Comparison of ENCODE assay signal across 12 cellular contexts in genomic region chr16:84194470-84195200, GRCh38. TPM values are rescaled to one million over a fixed set of nuclear protein-coding genes. Genes with fewer than 3 reads are reported as not detected.
DNase-seq lines count a peak whose midpoint lies in the region; ATAC-seq and TF ChIP-seq lines count a peak whose summit lies in the region.
"Had no signal": no experiment of that assay in that cellular context is flagged by ENCODE, and none has a peak within 500 bp of the region (broad histone marks: within the 10 kb centered on the region; RNA-seq: fewer than 3 reads in every experiment).

No MANE protein-coding gene starts in this region.

- H3K4me3 Mint-ChIP-seq in activated naive CD8-positive, alpha-beta T cell treated with anti-CD3 and anti-CD28 coated beads for 36 hours, result peak overlapping the region; percentile 73

- no peaks in the 10 kb centered on the region for H3K27me3 ChIP-seq in upper lobe of right lung
- H3K27me3 ChIP-seq: neural progenitor cell had no signal

- no peak for ATAC-seq in upper lobe of right lung

- no peak for TF ChIP-seq CTCF in upper lobe of right lung (IDR thresholded peaks at IDR 0.05)

- H3K9me3 ChIP-seq in upper lobe of right lung, result no peaks in the 10 kb centered on the region

- DNase-seq in stimulated activated naive CD4-positive, alpha-beta T cell (lab: John Stamatoyannopoulos, UW), result peak in 5 of 6 experiments; percentile 5 to 41 (median 32)
- no peak for DNase-seq in stimulated activated naive CD4-positive, alpha-beta T cell treated with Interleukin-2 at 50 U/mL for 16 hours (lab: John Stamatoyannopoulos, UW)
- DNase-seq in NCI-H2107 (lab: John Stamatoyannopoulos, UW), result peak; percentile 34
- DNase-seq in activated naive CD8-positive, alpha-beta T cell treated with anti-CD3 and anti-CD28 coated beads for 36 hours, result peak; percentile 66
- peak; percentile 59 for DNase-seq in upper lobe of right lung
- no peak for DNase-seq in G401 (ENCODE audit: low spot score)
- no peak for DNase-seq in superior temporal gyrus (ENCODE audit: extremely low spot score)
- no peak for DNase-seq in HuH-7.5 (ENCODE audit: low spot score)

- H3K4me1 ChIP-seq in upper lobe of right lung, result no peaks in the 10 kb centered on the region

- H3K36me3 Mint-ChIP-seq in activated naive CD8-positive, alpha-beta T cell treated with anti-CD3 and anti-CD28 coated beads for 36 hours, result no peaks in the 10 kb centered on the region
- H3K36me3 Mint-ChIP-seq: neural progenitor cell had no signal

- H3K27ac Mint-ChIP-seq in activated naive CD8-positive, alpha-beta T cell treated with anti-CD3 and anti-CD28 coated beads for 36 hours, result peak overlapping the region; percentile 80

- no peak overlapping the region for H3K4me3 ChIP-seq in upper lobe of right lung
- H3K4me3 ChIP-seq: neural progenitor cell had no signal

- H3K36me3 ChIP-seq in upper lobe of right lung, result no peaks in the 10 kb centered on the region
- H3K36me3 ChIP-seq: neural progenitor cell had no signal

- no peaks in the 10 kb centered on the region for H3K9me3 Mint-ChIP-seq in activated naive CD8-positive, alpha-beta T cell treated with anti-CD3 and anti-CD28 coated beads for 36 hours
- H3K9me3 Mint-ChIP-seq: neural progenitor cell had no signal

- no peaks in the 10 kb centered on the region for H3K27me3 Mint-ChIP-seq in activated naive CD8-positive, alpha-beta T cell treated with anti-CD3 and anti-CD28 coated beads for 36 hours

- intact Hi-C loops in upper lobe of right lung (cut with DNase I), result no loop called here

- H3K4me1 Mint-ChIP-seq in activated naive CD8-positive, alpha-beta T cell treated with anti-CD3 and anti-CD28 coated beads for 36 hours, result peaks cover 19% of the 10 kb centered on the region

- no peak overlapping the region for H3K27ac ChIP-seq in upper lobe of right lung
- H3K27ac ChIP-seq: KMS-11, neural progenitor cell had no signal

- in situ Hi-C loops in G401 (cut with HindIII; ENCODE audit: low sequenced_read_pairs), result no loop called here

RNA-seq across cellular contexts. Expression of gene ADAD2, which starts 3.7 kb away (rescaled TPM):
- 1 to 10 TPM in 1 of 2 experiments, under 1 TPM in 1; 0.66 to 1.5 TPM for total RNA-seq in activated naive CD8-positive, alpha-beta T cell treated with anti-CD3 and anti-CD28 coated beads for 36 hours
- total RNA-seq in upper lobe of right lung, result 0.52 TPM
- total RNA-seq in G401 (2014; rRNA removed; shearing (Covaris generic)), result not detected in 2 replicates
- total RNA-seq: fibroblast of villous mesenchyme had no signal

RNA-seq across cellular contexts. Expression of gene TAF1C, which starts 7.8 kb away (rescaled TPM):
- total RNA-seq in activated naive CD8-positive, alpha-beta T cell treated with anti-CD3 and anti-CD28 coated beads for 36 hours, result 10 to 100 TPM; 53.8 to 54.3 TPM
- total RNA-seq in upper lobe of right lung, result 80.2 TPM
- total RNA-seq in G401 (2014; rRNA removed; shearing (Covaris generic)), result 22.7 and 41.4 TPM in 2 replicates

RNA-seq across cellular contexts. Expression of gene KCNG4, which starts 45.2 kb away (rescaled TPM):
- total RNA-seq in activated naive CD8-positive, alpha-beta T cell treated with anti-CD3 and anti-CD28 coated beads for 36 hours, result not detected
- total RNA-seq in upper lobe of right lung, result not detected
- not detected in 2 replicates for total RNA-seq in G401 (2014; rRNA removed; shearing (Covaris generic))
- total RNA-seq: aorta, fibroblast of villous mesenchyme had no signal

RNA-seq across cellular contexts. Expression of gene DNAAF1, which starts 49.5 kb away (rescaled TPM):
- total RNA-seq in activated naive CD8-positive, alpha-beta T cell treated with anti-CD3 and anti-CD28 coated beads for 36 hours, result under 1 TPM in 1 of 2 experiments, not detected in 1; 0.33 TPM
- total RNA-seq in upper lobe of right lung, result 0.49 TPM
- total RNA-seq in G401 (2014; rRNA removed; shearing (Covaris generic)), result not detected in 2 replicates
- total RNA-seq: fibroblast of villous mesenchyme had no signal

RNA-seq across cellular contexts. Expression of gene HSDL1, which starts 49.7 kb away (rescaled TPM):
- 10 to 100 TPM; 13.2 to 13.9 TPM for total RNA-seq in activated naive CD8-positive, alpha-beta T cell treated with anti-CD3 and anti-CD28 coated beads for 36 hours
- 31.0 TPM for total RNA-seq in upper lobe of right lung
- 37.9 and 44.8 TPM in 2 replicates for total RNA-seq in G401 (2014; rRNA removed; shearing (Covaris generic))

Comparison
In these comparisons a context has a peak if more than half of its experiments do, and no peak if none do; other contexts are left out.
1. DNase-seq: peak in stimulated activated naive CD4-positive, alpha-beta T cell (5 of 6), NCI-H2107 (single experiment), activated naive CD8-positive, alpha-beta T cell treated with anti-CD3 and anti-CD28 coated beads for 36 hours (single experiment) and upper lobe of right lung (single experiment); none in stimulated activated naive CD4-positive, alpha-beta T cell treated with Interleukin-2 at 50 U/mL for 16 hours (single experiment), G401 (single experiment), superior temporal gyrus (single experiment) and HuH-7.5 (single experiment).